24 cellular contexts compared by ENCODE assay signal in genomic region chr11:28170759-28171158, GRCh38.
"Had no signal": no experiment of that assay in that cellular context is flagged by ENCODE, and none has a peak within 500 bp of the region (broad histone marks: within the 10 kb centered on the region; RNA-seq: fewer than 3 reads in every experiment).

No MANE protein-coding gene starts in this region.

- H3K4me1 ChIP-seq: pancreas, psoas muscle, right lobe of liver, sigmoid colon, stomach, thyroid gland, tibial nerve, upper lobe of left lung, vagina had no signal

- ATAC-seq: natural killer cell treated with Interleukin-12 subunit alpha and Interleukin-12 subunit beta and Interleukin-15 and Interleukin-18, amount 100 ng/mL, for 72 hours; psoas muscle; right cardiac atrium; stimulated activated naive B cell treated with anti-CD40 and anti-IgM and Interleukin-4, amounts not matched to agents 10 μg/mL and 1 μg/mL and 100 μg/mL, for 72 hours had no signal

- FAIRE-seq: pancreas, small intestine, urothelium cell line had no signal

- H3K36me3 ChIP-seq: neutrophil, pancreas, right lobe of liver, sigmoid colon, thoracic aorta, thyroid gland, upper lobe of left lung, vagina had no signal

- H3K27ac ChIP-seq: neutrophil, pancreas, psoas muscle, right lobe of liver, sigmoid colon, stomach, thoracic aorta, thyroid gland, tibial nerve, upper lobe of left lung, vagina had no signal

- H3K4me3 ChIP-seq: pancreas, psoas muscle, right lobe of liver, sigmoid colon, stomach, thoracic aorta, thyroid gland, tibial nerve, upper lobe of left lung, vagina had no signal

- DNase-seq: nephron progenitor cell; nucleus accumbens; pancreas; psoas muscle; right cardiac atrium; right lobe of liver; sigmoid colon; small intestine; stimulated activated CD4-positive, alpha-beta T cell treated with anti-CD3 and anti-CD28 coated beads, Interleukin-15, amount 100 ng/mL, for 24 hours; stimulated activated CD4-positive, alpha-beta T cell treated with anti-CD3 and anti-CD28 coated beads, Interleukin-2, amount 100 ng/mL, for 24 hours; stimulated activated CD4-positive, alpha-beta T cell treated with anti-CD3 and anti-CD28 coated beads, Interleukin-2, amount 100 ng/mL, for 48 hours; stimulated activated CD4-positive, alpha-beta T cell treated with anti-CD3 and anti-CD28 coated beads, Interleukin-4, amount 100 ng/mL, for 24 hours; stimulated activated naive B cell treated with anti-CD40 and anti-IgM and Interleukin-4, amounts not matched to agents 10 μg/mL and 1 μg/mL and 100 μg/mL, for 72 hours; stimulated activated naive CD4-positive, alpha-beta T cell treated with Interleukin-2 at 50 U/mL for 16 hours; stomach; thyroid gland; trophoblast cell; upper lobe of left lung had no signal

- H3K9me3 ChIP-seq: neutrophil, pancreas, psoas muscle, right lobe of liver, stomach, thoracic aorta, thyroid gland, upper lobe of left lung, vagina had no signal

- H3K27me3 ChIP-seq: neutrophil, pancreas, right lobe of liver, sigmoid colon, stomach, thyroid gland, tibial nerve, upper lobe of left lung, vagina had no signal
